12 cellular contexts compared by ENCODE assay signal in genomic region chr3:152383136-152383606, GRCh38.
DNase-seq lines count a peak whose midpoint lies in the region; ATAC-seq, FAIRE-seq and TF ChIP-seq lines count a peak whose summit lies in the region.
"Had no signal": no experiment of that assay in that cellular context is flagged by ENCODE, and none has a peak within 500 bp of the region (broad histone marks: within the 10 kb centered on the region; RNA-seq: fewer than 3 reads in every experiment).

No MANE protein-coding gene starts in this region.

- peaks cover 8% of the 10 kb centered on the region for H3K36me3 Mint-ChIP-seq in activated naive CD8-positive, alpha-beta T cell treated with anti-CD3 and anti-CD28 coated beads, Interleukin-2, amount 50 U/mL, for 24 hours (ENCODE audit: low read depth)
- peaks cover 15% of the 10 kb centered on the region for H3K36me3 Mint-ChIP-seq in stimulated activated memory B cell treated with anti-CD40 and anti-IgM and Interleukin-4, amounts not matched to agents 10 μg/mL and 1 μg/mL and 100 μg/mL, for 72 hours

- no peaks in the 10 kb centered on the region for H3K36me3 ChIP-seq in HEK293 (ENCODE audit: control insufficient read depth in 2 of 2, insufficient read depth in 1 of 2, low read length in 2 of 2)
- H3K36me3 ChIP-seq in HepG2 (replicated peaks in 1 of 2; ENCODE audit: control insufficient read depth in 1 of 2, insufficient read depth in 2 of 2, low read length in 2 of 2): no peaks in the 10 kb centered on the region

- no peak overlapping the region for H2AFZ ChIP-seq in HepG2 (ENCODE audit: low read length)

- DNase-seq in activated naive CD8-positive, alpha-beta T cell treated with anti-CD3 and anti-CD28 coated beads, Interleukin-2, amount 50 U/mL, for 24 hours: no peak
- DNase-seq in HepG2 (ENCODE audit: low spot score) (no peak), mesenteric fat pad (ENCODE audit: low spot score) (no peak)
- DNase-seq in effector CD4-positive, alpha-beta T cell: no peak
- no peak for DNase-seq in stimulated activated CD4-positive, alpha-beta T cell treated with anti-CD3 and anti-CD28 coated beads, Interleukin-4, amount 100 ng/mL, for 24 hours
- DNase-seq: EL, foreskin fibroblast, NCI-H226, T-helper 2 cell had no signal

- no peak for ATAC-seq in activated naive CD8-positive, alpha-beta T cell treated with anti-CD3 and anti-CD28 coated beads, Interleukin-2, amount 50 U/mL, for 24 hours
- ATAC-seq in HepG2 (no peak; the same call in 2 of the 3 replicates), GM18502 (IDR thresholded peaks at IDR 0.05; ENCODE audit: poor library complexity, unreplicated experiment) (no peak)
- no peak for ATAC-seq in stimulated activated memory B cell treated with anti-CD40 and anti-IgM and Interleukin-4, amounts not matched to agents 10 μg/mL and 1 μg/mL and 100 μg/mL, for 72 hours

- H3K4me2 ChIP-seq in HepG2 (ENCODE audit: low read depth, low read length): no peak overlapping the region

- BruUV-seq in HepG2 (replicated peaks; lab: Mats Ljungman, UMichigan): no TSS peak

- peak overlapping the region; percentile 80 for H3K27ac Mint-ChIP-seq in activated naive CD8-positive, alpha-beta T cell treated with anti-CD3 and anti-CD28 coated beads, Interleukin-2, amount 50 U/mL, for 24 hours
- peak overlapping the region; percentile 71 for H3K27ac Mint-ChIP-seq in stimulated activated memory B cell treated with anti-CD40 and anti-IgM and Interleukin-4, amounts not matched to agents 10 μg/mL and 1 μg/mL and 100 μg/mL, for 72 hours

- H3K9me3 ChIP-seq in HEK293 (ENCODE audit: control insufficient read depth, insufficient read depth, low read depth, low read length): no peaks in the 10 kb centered on the region
- H3K9me3 ChIP-seq in HepG2 (ENCODE audit: low read length): no peaks in the 10 kb centered on the region

- H3K4me3 Mint-ChIP-seq in activated naive CD8-positive, alpha-beta T cell treated with anti-CD3 and anti-CD28 coated beads, Interleukin-2, amount 50 U/mL, for 24 hours: no peak overlapping the region
- H3K4me3 Mint-ChIP-seq in stimulated activated memory B cell treated with anti-CD40 and anti-IgM and Interleukin-4, amounts not matched to agents 10 μg/mL and 1 μg/mL and 100 μg/mL, for 72 hours: peak overlapping the region; percentile 43

- no peak overlapping the region for H3K9ac ChIP-seq in HepG2 (ENCODE audit: insufficient read depth, low read depth, low read length)

- H3K4me1 Mint-ChIP-seq in activated naive CD8-positive, alpha-beta T cell treated with anti-CD3 and anti-CD28 coated beads, Interleukin-2, amount 50 U/mL, for 24 hours: peaks cover 82% of the 10 kb centered on the region
- peaks cover 44% of the 10 kb centered on the region for H3K4me1 Mint-ChIP-seq in stimulated activated memory B cell treated with anti-CD40 and anti-IgM and Interleukin-4, amounts not matched to agents 10 μg/mL and 1 μg/mL and 100 μg/mL, for 72 hours

- H3K27ac ChIP-seq in HEK293 (ENCODE audit: extremely low read depth, low read depth, low read length): no peak overlapping the region
- H3K27ac ChIP-seq in HepG2 (ENCODE audit: extremely low read length, insufficient read depth, low read length): peak overlapping the region; percentile 43

- no peak for TF ChIP-seq RAD21 in HepG2 (CRISPR knock-in tag; IDR thresholded peaks at IDR 0.05)

- TF ChIP-seq POLR2A in HepG2 (IDR thresholded peaks at IDR 0.05; ENCODE audit: insufficient read depth in 1 of 2, low read depth in 2 of 2, low read length in 2 of 2): no peak

- H3K9me3 Mint-ChIP-seq in activated naive CD8-positive, alpha-beta T cell treated with anti-CD3 and anti-CD28 coated beads, Interleukin-2, amount 50 U/mL, for 24 hours: no peaks in the 10 kb centered on the region
- H3K9me3 Mint-ChIP-seq in stimulated activated memory B cell treated with anti-CD40 and anti-IgM and Interleukin-4, amounts not matched to agents 10 μg/mL and 1 μg/mL and 100 μg/mL, for 72 hours: no peaks in the 10 kb centered on the region

- H3K79me2 ChIP-seq in HepG2 (ENCODE audit: insufficient read depth, low read length): peaks cover 47% of the 10 kb centered on the region

- H3K4me1 ChIP-seq in HEK293 (ENCODE audit: control insufficient read depth, insufficient read depth, low read length): peaks cover 28% of the 10 kb centered on the region
- peaks cover 69% of the 10 kb centered on the region for H3K4me1 ChIP-seq in HepG2 (ENCODE audit: insufficient read depth, low read length)

- intact Hi-C loops in HepG2 (cut with micrococcal nuclease; ENCODE audit: unreplicated experiment): loop anchor here (5.0 kb wide), 2 partner anchors 56 to 111 kb away; no protein-coding TSS in a partner anchor

- POLR2A ChIA-PET in HEK293 (lab: Yijun Ruan, JAX): no interaction called here
- POLR2A ChIA-PET in HepG2 (lab: Yijun Ruan, JAX): interaction anchor here (0.6 kb wide), 1 partner anchor 114 kb away, joined by 3 read pairs; no protein-coding TSS in a partner anchor

- H3K4me3 ChIP-seq in HEK293 (ENCODE audit: low read depth, low read length): no peak overlapping the region
- no peak overlapping the region for H3K4me3 ChIP-seq in HepG2 (replicated peaks in 1 of 3; ENCODE audit: insufficient read depth in 1 of 3, low read depth in 2 of 3, low read length in 3 of 3)

- in situ Hi-C loops in HepG2 (cut with HindIII; ENCODE audit: extremely low pct_ligation_motif_present, low pct_unique_long_range_greater_than_20kb): no loop called here

- TF ChIP-seq EP300 in HepG2 (IDR thresholded peaks at IDR 0.05; ENCODE audit: low read depth in 2 of 2, low read length in 2 of 2): no peak
- TF ChIP-seq EP300 in HepG2 (CRISPR knock-in tag; IDR thresholded peaks at IDR 0.05; ENCODE audit: borderline replicate concordance): no peak

- no peaks in the 10 kb centered on the region for H4K20me1 ChIP-seq in HepG2 (ENCODE audit: insufficient read depth, low read length)

- no peaks in the 10 kb centered on the region for H3K27me3 ChIP-seq in HepG2 (ENCODE audit: control insufficient read depth in 1 of 2, insufficient read depth in 2 of 2, low read length in 2 of 2)

- WGBS in HepG2 (ENCODE audit: low lambda C conversion rate): 71% methylated on average over 1 of the region's 1 CpG

- FAIRE-seq in HepG2 (lab: Jason Lieb, UNC): no peak

- TF ChIP-seq CTCF in HEK293 (tag by site-specific recombination; IDR thresholded peaks at IDR 0.05) (no peak), HepG2 (CRISPR knock-in tag; IDR thresholded peaks at IDR 0.05) (no peak)

- H3K27me3 Mint-ChIP-seq in activated naive CD8-positive, alpha-beta T cell treated with anti-CD3 and anti-CD28 coated beads, Interleukin-2, amount 50 U/mL, for 24 hours: no peaks in the 10 kb centered on the region
- H3K27me3 Mint-ChIP-seq in stimulated activated memory B cell treated with anti-CD40 and anti-IgM and Interleukin-4, amounts not matched to agents 10 μg/mL and 1 μg/mL and 100 μg/mL, for 72 hours: no peaks in the 10 kb centered on the region

- CTCF ChIA-PET in HEK293 (lab: Yijun Ruan, JAX): no interaction called here
- CTCF ChIA-PET in HepG2 (lab: Yijun Ruan, JAX; ENCODE audit: low intra/inter-chr PET ratio, low total read pairs): no interaction called here

TF ChIP-seq in HEK293, 187 proteins besides CTCF, POLR2A, EP300 and RAD21:
- TF ChIP-seq SCRT1 (tag by site-specific recombination; IDR thresholded peaks at IDR 0.05; ENCODE audit: borderline replicate concordance) (no peak), PRDM6 (tag by site-specific recombination; IDR thresholded peaks at IDR 0.05) (peak; percentile 37)
TF ChIP-seq in HEK293: peak in this region for 1.

TF ChIP-seq in HepG2, 621 proteins besides CTCF, POLR2A, EP300 and RAD21:
- TF ChIP-seq ZNF766 (CRISPR knock-in tag; IDR thresholded peaks at IDR 0.05; ENCODE audit: borderline replicate concordance): no peak
- no peak for TF ChIP-seq ZFYVE20 (CRISPR knock-in tag; IDR thresholded peaks at IDR 0.05; ENCODE audit: borderline replicate concordance, low read depth)
- TF ChIP-seq ZNF562 (CRISPR knock-in tag; IDR thresholded peaks at IDR 0.05; ENCODE audit: borderline replicate concordance): no peak
- TF ChIP-seq ZNF205 (CRISPR knock-in tag; IDR thresholded peaks at IDR 0.05): no peak
- TF ChIP-seq RBM22 (optimal IDR thresholded peaks at IDR 0.05; ENCODE audit: low read length): peak; percentile 25
- no peak for TF ChIP-seq TCF7 (IDR thresholded peaks at IDR 0.05; ENCODE audit: low read depth)
